1 cellular context compared by ENCODE assay signal in the genomic region with DNA sequence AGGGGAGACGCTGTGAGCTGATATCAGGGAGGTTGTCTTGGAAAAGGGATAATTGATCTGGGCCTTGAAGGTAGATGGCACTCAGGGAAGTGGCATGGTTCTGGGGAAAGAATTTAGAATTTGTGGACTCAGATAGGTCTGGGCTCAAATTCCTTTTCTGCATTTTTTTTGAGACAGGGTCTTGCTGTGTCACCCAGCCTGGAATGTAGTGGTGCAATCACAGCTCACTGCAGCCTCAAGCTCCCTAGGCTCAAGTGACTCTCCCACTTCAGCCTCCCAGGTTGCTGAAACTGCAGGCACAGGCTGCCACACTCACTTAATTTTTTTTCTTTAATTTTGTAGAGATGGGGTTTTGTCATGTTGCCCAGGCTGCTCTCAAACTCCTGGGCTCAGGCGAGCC.
TF ChIP-seq lines count a peak whose summit lies in the region.

No MANE protein-coding gene starts in this region.

TF ChIP-seq in GM23338, 12 proteins besides CTCF, POLR2A, EP300 and RAD21 (continued from another document):
- TF ChIP-seq, protein P1, sequence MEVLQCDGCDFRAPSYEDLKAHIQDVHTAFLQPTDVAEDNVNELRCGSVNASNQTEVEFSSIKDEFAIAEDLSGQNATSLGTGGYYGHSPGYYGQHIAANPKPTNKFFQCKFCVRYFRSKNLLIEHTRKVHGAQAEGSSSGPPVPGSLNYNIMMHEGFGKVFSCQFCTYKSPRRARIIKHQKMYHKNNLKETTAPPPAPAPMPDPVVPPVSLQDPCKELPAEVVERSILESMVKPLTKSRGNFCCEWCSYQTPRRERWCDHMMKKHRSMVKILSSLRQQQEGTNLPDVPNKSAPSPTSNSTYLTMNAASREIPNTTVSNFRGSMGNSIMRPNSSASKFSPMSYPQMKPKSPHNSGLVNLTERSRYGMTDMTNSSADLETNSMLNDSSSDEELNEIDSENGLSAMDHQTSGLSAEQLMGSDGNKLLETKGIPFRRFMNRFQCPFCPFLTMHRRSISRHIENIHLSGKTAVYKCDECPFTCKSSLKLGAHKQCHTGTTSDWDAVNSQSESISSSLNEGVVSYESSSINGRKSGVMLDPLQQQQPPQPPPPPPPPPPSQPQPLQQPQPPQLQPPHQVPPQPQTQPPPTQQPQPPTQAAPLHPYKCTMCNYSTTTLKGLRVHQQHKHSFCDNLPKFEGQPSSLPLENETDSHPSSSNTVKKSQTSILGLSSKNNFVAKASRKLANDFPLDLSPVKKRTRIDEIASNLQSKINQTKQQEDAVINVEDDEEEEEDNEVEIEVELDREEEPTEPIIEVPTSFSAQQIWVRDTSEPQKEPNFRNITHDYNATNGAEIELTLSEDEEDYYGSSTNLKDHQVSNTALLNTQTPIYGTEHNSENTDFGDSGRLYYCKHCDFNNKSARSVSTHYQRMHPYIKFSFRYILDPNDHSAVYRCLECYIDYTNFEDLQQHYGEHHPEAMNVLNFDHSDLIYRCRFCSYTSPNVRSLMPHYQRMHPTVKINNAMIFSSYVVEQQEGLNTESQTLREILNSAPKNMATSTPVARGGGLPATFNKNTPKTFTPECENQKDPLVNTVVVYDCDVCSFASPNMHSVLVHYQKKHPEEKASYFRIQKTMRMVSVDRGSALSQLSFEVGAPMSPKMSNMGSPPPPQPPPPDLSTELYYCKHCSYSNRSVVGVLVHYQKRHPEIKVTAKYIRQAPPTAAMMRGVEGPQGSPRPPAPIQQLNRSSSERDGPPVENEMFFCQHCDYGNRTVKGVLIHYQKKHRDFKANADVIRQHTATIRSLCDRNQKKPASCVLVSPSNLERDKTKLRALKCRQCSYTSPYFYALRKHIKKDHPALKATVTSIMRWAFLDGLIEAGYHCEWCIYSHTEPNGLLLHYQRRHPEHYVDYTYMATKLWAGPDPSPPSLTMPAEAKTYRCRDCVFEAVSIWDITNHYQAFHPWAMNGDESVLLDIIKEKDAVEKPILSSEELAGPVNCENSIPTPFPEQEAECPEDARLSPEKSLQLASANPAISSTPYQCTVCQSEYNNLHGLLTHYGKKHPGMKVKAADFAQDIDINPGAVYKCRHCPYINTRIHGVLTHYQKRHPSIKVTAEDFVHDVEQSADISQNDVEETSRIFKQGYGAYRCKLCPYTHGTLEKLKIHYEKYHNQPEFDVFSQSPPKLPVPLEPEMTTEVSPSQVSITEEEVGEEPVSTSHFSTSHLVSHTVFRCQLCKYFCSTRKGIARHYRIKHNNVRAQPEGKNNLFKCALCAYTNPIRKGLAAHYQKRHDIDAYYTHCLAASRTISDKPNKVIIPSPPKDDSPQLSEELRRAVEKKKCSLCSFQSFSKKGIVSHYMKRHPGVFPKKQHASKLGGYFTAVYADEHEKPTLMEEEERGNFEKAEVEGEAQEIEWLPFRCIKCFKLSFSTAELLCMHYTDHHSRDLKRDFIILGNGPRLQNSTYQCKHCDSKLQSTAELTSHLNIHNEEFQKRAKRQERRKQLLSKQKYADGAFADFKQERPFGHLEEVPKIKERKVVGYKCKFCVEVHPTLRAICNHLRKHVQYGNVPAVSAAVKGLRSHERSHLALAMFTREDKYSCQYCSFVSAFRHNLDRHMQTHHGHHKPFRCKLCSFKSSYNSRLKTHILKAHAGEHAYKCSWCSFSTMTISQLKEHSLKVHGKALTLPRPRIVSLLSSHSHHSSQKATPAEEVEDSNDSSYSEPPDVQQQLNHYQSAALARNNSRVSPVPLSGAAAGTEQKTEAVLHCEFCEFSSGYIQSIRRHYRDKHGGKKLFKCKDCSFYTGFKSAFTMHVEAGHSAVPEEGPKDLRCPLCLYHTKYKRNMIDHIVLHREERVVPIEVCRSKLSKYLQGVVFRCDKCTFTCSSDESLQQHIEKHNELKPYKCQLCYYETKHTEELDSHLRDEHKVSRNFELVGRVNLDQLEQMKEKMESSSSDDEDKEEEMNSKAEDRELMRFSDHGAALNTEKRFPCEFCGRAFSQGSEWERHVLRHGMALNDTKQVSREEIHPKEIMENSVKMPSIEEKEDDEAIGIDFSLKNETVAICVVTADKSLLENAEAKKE (CRISPR knock-in tag; IDR thresholded peaks at IDR 0.05): no peak
- TF ChIP-seq ZNF114 (CRISPR knock-in tag; IDR thresholded peaks at IDR 0.05) (no peak), EZH2phosphoT487 (IDR thresholded peaks at IDR 0.05; ENCODE audit: unreplicated experiment) (no peak), POLR2AphosphoS5 (IDR thresholded peaks at IDR 0.05; ENCODE audit: low read depth) (no peak), ZNF331 (CRISPR knock-in tag; IDR thresholded peaks at IDR 0.05; ENCODE audit: low read depth) (no peak), EZH2 (IDR thresholded peaks at IDR 0.05; ENCODE audit: low read depth, unreplicated experiment) (no peak), CREB1 (CRISPR knock-in tag; IDR thresholded peaks at IDR 0.05; ENCODE audit: low read depth) (no peak)
- TF ChIP-seq, protein P2, sequence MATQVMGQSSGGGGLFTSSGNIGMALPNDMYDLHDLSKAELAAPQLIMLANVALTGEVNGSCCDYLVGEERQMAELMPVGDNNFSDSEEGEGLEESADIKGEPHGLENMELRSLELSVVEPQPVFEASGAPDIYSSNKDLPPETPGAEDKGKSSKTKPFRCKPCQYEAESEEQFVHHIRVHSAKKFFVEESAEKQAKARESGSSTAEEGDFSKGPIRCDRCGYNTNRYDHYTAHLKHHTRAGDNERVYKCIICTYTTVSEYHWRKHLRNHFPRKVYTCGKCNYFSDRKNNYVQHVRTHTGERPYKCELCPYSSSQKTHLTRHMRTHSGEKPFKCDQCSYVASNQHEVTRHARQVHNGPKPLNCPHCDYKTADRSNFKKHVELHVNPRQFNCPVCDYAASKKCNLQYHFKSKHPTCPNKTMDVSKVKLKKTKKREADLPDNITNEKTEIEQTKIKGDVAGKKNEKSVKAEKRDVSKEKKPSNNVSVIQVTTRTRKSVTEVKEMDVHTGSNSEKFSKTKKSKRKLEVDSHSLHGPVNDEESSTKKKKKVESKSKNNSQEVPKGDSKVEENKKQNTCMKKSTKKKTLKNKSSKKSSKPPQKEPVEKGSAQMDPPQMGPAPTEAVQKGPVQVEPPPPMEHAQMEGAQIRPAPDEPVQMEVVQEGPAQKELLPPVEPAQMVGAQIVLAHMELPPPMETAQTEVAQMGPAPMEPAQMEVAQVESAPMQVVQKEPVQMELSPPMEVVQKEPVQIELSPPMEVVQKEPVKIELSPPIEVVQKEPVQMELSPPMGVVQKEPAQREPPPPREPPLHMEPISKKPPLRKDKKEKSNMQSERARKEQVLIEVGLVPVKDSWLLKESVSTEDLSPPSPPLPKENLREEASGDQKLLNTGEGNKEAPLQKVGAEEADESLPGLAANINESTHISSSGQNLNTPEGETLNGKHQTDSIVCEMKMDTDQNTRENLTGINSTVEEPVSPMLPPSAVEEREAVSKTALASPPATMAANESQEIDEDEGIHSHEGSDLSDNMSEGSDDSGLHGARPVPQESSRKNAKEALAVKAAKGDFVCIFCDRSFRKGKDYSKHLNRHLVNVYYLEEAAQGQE (IDR thresholded peaks at IDR 0.05; ENCODE audit: unreplicated experiment): no peak
